ENCODE assay signal across 1 cellular context in the genomic region with DNA sequence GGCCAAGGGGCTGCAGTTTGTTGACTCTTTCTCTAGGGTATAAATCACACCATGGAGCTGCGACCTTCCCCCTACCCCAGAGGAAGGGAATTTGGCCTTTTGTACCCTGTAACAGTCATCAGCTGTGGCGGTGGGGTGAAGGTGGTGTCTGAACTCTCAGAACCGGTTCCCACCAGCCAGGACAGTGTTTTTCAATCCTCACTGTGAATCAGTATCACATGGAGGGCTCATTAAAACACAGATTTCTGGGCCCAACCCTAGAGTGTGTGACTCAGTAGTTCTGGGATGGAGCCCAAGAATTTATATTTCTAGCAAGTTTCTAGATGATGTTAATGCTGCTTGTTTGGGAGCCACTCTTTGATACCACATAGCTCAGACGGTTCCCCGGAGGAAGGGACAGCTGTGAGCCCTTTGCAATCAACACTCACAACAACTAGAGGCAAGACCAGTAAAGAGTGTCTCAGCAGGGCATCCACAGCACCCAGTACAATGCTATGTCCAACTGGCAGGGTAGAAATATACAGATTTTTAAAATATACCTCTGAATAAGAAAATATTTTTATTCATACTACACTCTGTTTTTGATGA.
TF ChIP-seq lines count a peak whose summit lies in the region.

No MANE protein-coding gene starts in this region.

TF ChIP-seq in SK-N-SH, 30 proteins besides CTCF, POLR2A, EP300 and RAD21 (continued from another document):
- TF ChIP-seq, protein P1, sequence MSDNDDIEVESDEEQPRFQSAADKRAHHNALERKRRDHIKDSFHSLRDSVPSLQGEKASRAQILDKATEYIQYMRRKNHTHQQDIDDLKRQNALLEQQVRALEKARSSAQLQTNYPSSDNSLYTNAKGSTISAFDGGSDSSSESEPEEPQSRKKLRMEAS (IDR thresholded peaks at IDR 0.05; ENCODE audit: low read depth) = no peak
